ENCODE assay signal across 12 cellular contexts in the genomic region with DNA sequence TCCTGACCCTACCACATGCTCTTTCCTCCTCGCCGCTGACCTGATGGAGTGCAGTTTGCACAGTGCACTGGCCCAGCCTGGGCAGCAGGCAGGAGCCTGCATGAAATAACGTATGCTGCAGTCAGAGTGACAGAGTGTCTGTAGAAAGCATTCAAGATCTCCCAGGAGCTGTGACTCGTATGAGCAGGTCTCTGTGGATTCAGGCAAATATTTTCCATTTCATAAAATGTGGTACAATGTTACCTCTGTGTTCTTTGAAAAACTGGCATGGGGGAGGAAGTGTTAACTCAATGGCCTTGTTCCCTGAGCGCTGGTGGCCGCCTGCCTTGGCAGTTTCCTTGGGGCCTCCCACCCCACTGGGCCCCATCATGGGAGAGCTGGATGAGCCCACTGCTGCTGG.
"Had no signal": no experiment of that assay in that cellular context is flagged by ENCODE, and none has a peak within 500 bp of the region (broad histone marks: within the 10 kb centered on the region; RNA-seq: fewer than 3 reads in every experiment).

No MANE protein-coding gene starts in this region.

- DNase-seq: activated CD4-positive, alpha-beta T cell treated with anti-CD3 and anti-CD28 coated beads for 36 hours; activated naive CD4-positive, alpha-beta T cell treated with Interleukin-2 at 50 U/mL for 16 hours; activated T-cell treated with anti-CD3 and anti-CD28 coated beads for 4 hours; kidney; left lung; sigmoid colon; spleen; T-helper 17 cell had no signal

- H3K4me1 ChIP-seq: left lung had no signal

- H3K27ac ChIP-seq: left lung, ovary, sigmoid colon, spleen, vagina had no signal

- H3K4me3 ChIP-seq: left lung, ovary, sigmoid colon, spleen, vagina had no signal

- H3K9me3 ChIP-seq: left lung, ovary, sigmoid colon, spleen, vagina had no signal

- H3K36me3 ChIP-seq: left lung, ovary, sigmoid colon, spleen, vagina had no signal

- FAIRE-seq: astrocyte, endometrium, kidney had no signal

- H3K27me3 ChIP-seq: left lung, ovary, sigmoid colon, vagina had no signal
